In the genomic region with DNA sequence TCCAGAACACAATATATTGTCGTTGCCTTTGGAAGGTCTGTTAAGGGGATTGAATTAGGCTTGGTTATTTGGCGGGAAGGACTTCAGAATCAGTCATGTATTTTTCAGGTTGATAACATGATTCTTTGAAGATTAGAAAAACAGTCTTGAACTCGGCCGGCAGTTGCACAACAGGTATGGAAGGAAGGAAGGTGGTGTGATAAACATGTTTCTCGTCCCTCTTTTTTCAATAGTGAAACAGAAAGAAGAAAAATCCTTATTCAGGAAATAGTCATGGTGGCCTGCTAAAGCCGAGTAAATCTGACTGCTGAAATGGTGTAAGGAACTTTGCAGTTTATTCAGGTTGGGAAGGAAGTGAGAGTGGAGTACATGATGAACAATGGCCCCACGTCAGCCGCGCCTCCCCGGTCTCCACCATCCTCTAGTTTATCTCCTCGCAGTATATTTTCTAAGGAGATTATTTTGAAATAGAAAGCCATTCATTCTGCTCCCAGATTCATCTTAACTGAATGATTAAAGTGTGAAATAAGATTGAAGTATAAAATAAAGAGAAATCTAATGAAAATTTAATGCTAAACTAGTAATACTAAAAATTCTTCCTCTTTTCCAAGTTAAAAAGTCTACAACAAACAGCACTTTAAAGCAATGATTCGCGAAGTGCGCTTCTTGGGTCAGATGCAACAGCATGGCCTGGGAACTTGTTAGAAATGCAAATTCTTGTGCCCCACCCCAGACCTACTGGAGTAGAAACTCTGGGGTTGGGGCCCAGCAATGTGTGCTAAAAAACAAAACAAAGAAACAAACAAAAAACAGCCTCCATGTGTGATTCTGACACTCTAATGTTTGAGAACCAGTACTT, we compare ENCODE assay signal across 1 cellular context.
TF ChIP-seq lines count a peak whose summit lies in the region.

No MANE protein-coding gene starts in this region.

TF ChIP-seq in SK-N-SH, 30 proteins besides CTCF, POLR2A, EP300 and RAD21 (continued from another document):
- TF ChIP-seq, protein P1, sequence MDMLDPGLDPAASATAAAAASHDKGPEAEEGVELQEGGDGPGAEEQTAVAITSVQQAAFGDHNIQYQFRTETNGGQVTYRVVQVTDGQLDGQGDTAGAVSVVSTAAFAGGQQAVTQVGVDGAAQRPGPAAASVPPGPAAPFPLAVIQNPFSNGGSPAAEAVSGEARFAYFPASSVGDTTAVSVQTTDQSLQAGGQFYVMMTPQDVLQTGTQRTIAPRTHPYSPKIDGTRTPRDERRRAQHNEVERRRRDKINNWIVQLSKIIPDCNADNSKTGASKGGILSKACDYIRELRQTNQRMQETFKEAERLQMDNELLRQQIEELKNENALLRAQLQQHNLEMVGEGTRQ (IDR thresholded peaks at IDR 0.05; ENCODE audit: borderline replicate concordance, low read depth, low read length) = no peak
- TF ChIP-seq FOXJ3 (CRISPR knock-in tag; IDR thresholded peaks at IDR 0.05) (no peak), POLR2AphosphoS5 (IDR thresholded peaks at IDR 0.05; ENCODE audit: low read depth, low read length) (no peak), TEAD4 (IDR thresholded peaks at IDR 0.05; ENCODE audit: borderline replicate concordance, insufficient read depth) (no peak), SMC3 (IDR thresholded peaks at IDR 0.05; ENCODE audit: low read depth, low read length) (no peak), CHD2 (IDR thresholded peaks at IDR 0.05; ENCODE audit: low read length, partially characterized antibody) (no peak), RFX5 (IDR thresholded peaks at IDR 0.05; ENCODE audit: low read length) (no peak), EZH2phosphoT487 (IDR thresholded peaks at IDR 0.05; ENCODE audit: borderline replicate concordance, low read depth) (no peak), FOSL2 (IDR thresholded peaks at IDR 0.05; ENCODE audit: borderline replicate concordance, low read depth) (no peak), NRF1 (IDR thresholded peaks at IDR 0.05; ENCODE audit: low read depth, low read length) (no peak), RXRA (IDR thresholded peaks at IDR 0.05; ENCODE audit: borderline replicate concordance, low read depth) (no peak), MXI1 (IDR thresholded peaks at IDR 0.05; ENCODE audit: low read depth, low read length) (no peak), GABPA (IDR thresholded peaks at IDR 0.05; ENCODE audit: low read depth) (no peak)
- TF ChIP-seq, protein P2, sequence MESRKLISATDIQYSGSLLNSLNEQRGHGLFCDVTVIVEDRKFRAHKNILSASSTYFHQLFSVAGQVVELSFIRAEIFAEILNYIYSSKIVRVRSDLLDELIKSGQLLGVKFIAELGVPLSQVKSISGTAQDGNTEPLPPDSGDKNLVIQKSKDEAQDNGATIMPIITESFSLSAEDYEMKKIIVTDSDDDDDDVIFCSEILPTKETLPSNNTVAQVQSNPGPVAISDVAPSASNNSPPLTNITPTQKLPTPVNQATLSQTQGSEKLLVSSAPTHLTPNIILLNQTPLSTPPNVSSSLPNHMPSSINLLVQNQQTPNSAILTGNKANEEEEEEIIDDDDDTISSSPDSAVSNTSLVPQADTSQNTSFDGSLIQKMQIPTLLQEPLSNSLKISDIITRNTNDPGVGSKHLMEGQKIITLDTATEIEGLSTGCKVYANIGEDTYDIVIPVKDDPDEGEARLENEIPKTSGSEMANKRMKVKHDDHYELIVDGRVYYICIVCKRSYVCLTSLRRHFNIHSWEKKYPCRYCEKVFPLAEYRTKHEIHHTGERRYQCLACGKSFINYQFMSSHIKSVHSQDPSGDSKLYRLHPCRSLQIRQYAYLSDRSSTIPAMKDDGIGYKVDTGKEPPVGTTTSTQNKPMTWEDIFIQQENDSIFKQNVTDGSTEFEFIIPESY (IDR thresholded peaks at IDR 0.05; ENCODE audit: borderline replicate concordance, low read depth) = no peak
- TF ChIP-seq, protein P3, sequence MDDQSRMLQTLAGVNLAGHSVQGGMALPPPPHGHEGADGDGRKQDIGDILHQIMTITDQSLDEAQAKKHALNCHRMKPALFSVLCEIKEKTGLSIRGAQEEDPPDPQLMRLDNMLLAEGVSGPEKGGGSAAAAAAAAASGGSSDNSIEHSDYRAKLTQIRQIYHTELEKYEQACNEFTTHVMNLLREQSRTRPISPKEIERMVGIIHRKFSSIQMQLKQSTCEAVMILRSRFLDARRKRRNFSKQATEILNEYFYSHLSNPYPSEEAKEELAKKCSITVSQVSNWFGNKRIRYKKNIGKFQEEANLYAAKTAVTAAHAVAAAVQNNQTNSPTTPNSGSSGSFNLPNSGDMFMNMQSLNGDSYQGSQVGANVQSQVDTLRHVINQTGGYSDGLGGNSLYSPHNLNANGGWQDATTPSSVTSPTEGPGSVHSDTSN (IDR thresholded peaks at IDR 0.05) = no peak
